In genomic region chr11:132844956-132845355, GRCh38 we compare ENCODE assay signal across 16 cellular contexts.
DNase-seq lines count a peak whose midpoint lies in the region; ATAC-seq and TF ChIP-seq lines count a peak whose summit lies in the region.
"Had no signal": no experiment of that assay in that cellular context is flagged by ENCODE, and none has a peak within 500 bp of the region (broad histone marks: within the 10 kb centered on the region; RNA-seq: fewer than 3 reads in every experiment).

No MANE protein-coding gene starts in this region.

- BruUV-seq in IMR-90 (replicated peaks; lab: Mats Ljungman, UMichigan) = no TSS peak

- no peaks in the 10 kb centered on the region for H3K36me3 ChIP-seq in IMR-90 (ENCODE audit: control insufficient read depth, insufficient read depth, low read length)
- H3K36me3 ChIP-seq in kidney epithelial cell (ENCODE audit: control insufficient read depth, insufficient read depth, low read length) = no peaks in the 10 kb centered on the region
- H3K36me3 ChIP-seq: prostate gland, thoracic aorta had no signal

- DNase-seq in AG20443 (ENCODE audit: low spot score) (peak; percentile 83), IMR-90 (peak; percentile 96), amniotic stem cell (lab: John Stamatoyannopoulos, UW) (peak; percentile 73), kidney epithelial cell (ENCODE audit: low read depth) (peak; percentile 73), sciatic nerve (ENCODE audit: low spot score) (no peak), AML-193 (lab: John Stamatoyannopoulos, UW) (no peak), hippocampal formation (lab: John Stamatoyannopoulos, UW) (no peak)
- DNase-seq: CD4-positive, CD25-positive, alpha-beta regulatory T cell; GOT3; head of caudate nucleus; Kasumi-1 had no signal

- H2AFZ ChIP-seq in IMR-90 (replicated peaks; ENCODE audit: low read length, poor library complexity) = no peak overlapping the region

- H3K4me1 ChIP-seq in IMR-90 (ENCODE audit: control insufficient read depth, insufficient read depth, low read length) = no peaks in the 10 kb centered on the region
- H3K4me1 ChIP-seq: prostate gland had no signal

- H3K79me1 ChIP-seq in IMR-90 (ENCODE audit: low read depth in 1 of 2, low read length in 2 of 2) = no peaks in the 10 kb centered on the region

- H2AK5ac ChIP-seq in IMR-90 (ENCODE audit: low read depth, low read length) = no peak overlapping the region

- no peak overlapping the region for H2BK120ac ChIP-seq in IMR-90 (ENCODE audit: low read depth, low read length)

- no peak overlapping the region for H4K8ac ChIP-seq in IMR-90 (ENCODE audit: low read depth in 2 of 2, low read length in 2 of 2)

- no peaks in the 10 kb centered on the region for H4K20me1 ChIP-seq in IMR-90 (ENCODE audit: insufficient read depth, low read length)

- TF ChIP-seq POLR2A in IMR-90 (IDR thresholded peaks at IDR 0.05; ENCODE audit: low read depth, low read length) = no peak

- H3K4me2 ChIP-seq in IMR-90 (ENCODE audit: low read depth, low read length) = no peak overlapping the region

- H3K18ac ChIP-seq in IMR-90 (ENCODE audit: low read depth, low read length) = no peak overlapping the region

- no peak overlapping the region for H2BK20ac ChIP-seq in IMR-90 (ENCODE audit: low read depth, low read length)

- TF ChIP-seq CTCF in IMR-90 (conservative IDR thresholded peaks at IDR 0.05; ENCODE audit: low read depth, low read length) (no peak), kidney epithelial cell (IDR thresholded peaks at IDR 0.05; ENCODE audit: insufficient read depth, low read length, poor library complexity, severe bottlenecking) (no peak)

- H4K5ac ChIP-seq in IMR-90 (ENCODE audit: low read depth, low read length) = no peak overlapping the region

- no peak overlapping the region for H3K56ac ChIP-seq in IMR-90 (ENCODE audit: extremely low read depth, insufficient read depth, low read length)

- CTCF ChIA-PET in IMR-90 (lab: Yijun Ruan, JAX) = interaction anchor here (0.6 to 1.4 kb wide), 5 partner anchors 25 to 1194 kb away, joined by 3 to 6 read pairs (median 4); no protein-coding TSS in a partner anchor

- WGBS in IMR-90 (ENCODE audit: extremely low coverage in 2 of 2, insufficient read length in 1 of 2), 2 experiments = no CpG with 5 or more reads among the region's 3 CpGs

- H3K27me3 ChIP-seq in IMR-90 (ENCODE audit: control insufficient read depth, insufficient read depth, low read length) (peaks cover 2% of the 10 kb centered on the region; the same call in 1 of the 2 replicates), kidney epithelial cell (ENCODE audit: control insufficient read depth, insufficient read depth, low read length) (no peaks in the 10 kb centered on the region)

- POLR2A ChIA-PET in IMR-90 (lab: Charles Lee; ENCODE audit: unreplicated experiment) = no interaction called here

- no peak overlapping the region for H3K4ac ChIP-seq in IMR-90 (ENCODE audit: low read depth, low read length)

- H3K4me3 ChIP-seq in IMR-90 (ENCODE audit: insufficient read depth, low read depth, low read length) (no peak overlapping the region), kidney epithelial cell (ENCODE audit: low read depth, low read length) (no peak overlapping the region)
- H3K4me3 ChIP-seq: prostate gland, SK-N-MC, thoracic aorta had no signal

- H3K14ac ChIP-seq in IMR-90 (replicated peaks; ENCODE audit: low read depth, low read length) = no peak overlapping the region

- H2BK15ac ChIP-seq in IMR-90 (ENCODE audit: low read depth, low read length) = no peak overlapping the region

- no peaks in the 10 kb centered on the region; the same call in 1 of the 2 replicates for H3K9me1 ChIP-seq in IMR-90 (ENCODE audit: insufficient read depth, low read length)

- H3K23ac ChIP-seq in IMR-90 (ENCODE audit: low read depth, low read length) = no peak overlapping the region

- no peak overlapping the region for H2BK5ac ChIP-seq in IMR-90 (ENCODE audit: low read depth, low read length, poor library complexity, severe bottlenecking)

- no peak overlapping the region for H4K91ac ChIP-seq in IMR-90 (ENCODE audit: insufficient read depth, low read depth, low read length)

- intact Hi-C loops in IMR-90 (cut with micrococcal nuclease) = no loop called here
- intact Hi-C loops in sciatic nerve (cut with DNase I) = no loop called here

- no peak overlapping the region for H3K9ac ChIP-seq in IMR-90 (ENCODE audit: low read depth, low read length)

- in situ Hi-C loops in IMR-90 (cut with MboI; ENCODE audit: low sequenced_read_pairs) = no loop called here

- TF ChIP-seq RAD21 in IMR-90 (IDR thresholded peaks at IDR 0.05; ENCODE audit: low read length) = no peak

- dilution Hi-C loops in IMR-90 (cut with HindIII; ENCODE audit: low sequenced_read_pairs, unreplicated experiment) = no loop called here

- H2AK9ac ChIP-seq in IMR-90 (replicated peaks; ENCODE audit: low read depth, low read length, poor library complexity) = no peak overlapping the region

- H3K27ac ChIP-seq in IMR-90 (ENCODE audit: insufficient read depth, low read length) = no peak overlapping the region
- H3K27ac ChIP-seq: prostate gland, SK-N-MC, thoracic aorta had no signal

- no peaks in the 10 kb centered on the region for H3K9me3 ChIP-seq in IMR-90 (ENCODE audit: control insufficient read depth, insufficient read depth, low read length)
- H3K9me3 ChIP-seq: prostate gland, thoracic aorta had no signal

- ATAC-seq in IMR-90 (ENCODE audit: low read depth) (peak; percentile 94), sciatic nerve (no peak), GM21786 (IDR thresholded peaks at IDR 0.05; ENCODE audit: unreplicated experiment) (no peak)
- ATAC-seq: activated T-helper 17 cell treated with anti-CD3 and anti-CD28 coated beads, Interleukin-2, amount 50 U/mL, for 72 hours had no signal

TF ChIP-seq in IMR-90, 13 proteins besides CTCF, POLR2A, EP300 and RAD21:
- TF ChIP-seq FOS (IDR thresholded peaks at IDR 0.05; ENCODE audit: low read depth, low read length) = peak; percentile 17; the same call in 1 of the 2 replicates
- TF ChIP-seq MAFK (IDR thresholded peaks at IDR 0.05; ENCODE audit: low read depth, low read length) = no peak

Comparison
In these comparisons a context has a peak if more than half of its experiments do, and no peak if none do; other contexts are left out.
1. DNase-seq: peak in AG20443 (single experiment), IMR-90 (single experiment), amniotic stem cell (single experiment) and kidney epithelial cell (single experiment); none in sciatic nerve (single experiment), AML-193 (0 of 2) and hippocampal formation (0 of 2).